ENCODE assay signal across 8 cellular contexts in the genomic region with DNA sequence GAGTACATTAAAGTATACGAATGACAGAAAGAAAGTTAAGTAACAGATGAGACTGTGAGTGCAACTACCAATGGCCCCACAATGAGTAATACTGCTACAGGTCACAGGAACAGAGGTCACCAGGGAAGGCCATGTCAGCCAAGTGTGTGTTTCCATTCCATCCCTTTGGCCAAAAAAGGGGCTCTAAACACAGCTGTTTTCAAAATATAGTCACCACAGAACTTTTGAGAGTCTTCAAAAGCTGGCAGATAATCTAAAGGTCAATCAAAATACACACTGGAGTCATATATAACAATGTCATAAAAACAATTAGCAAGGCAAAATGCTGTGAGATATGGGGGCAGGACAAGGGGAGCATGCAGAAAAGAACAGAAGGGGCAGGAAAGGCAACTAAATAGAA. TPM values are rescaled to one million over a fixed set of nuclear protein-coding genes. Genes with fewer than 3 reads are reported as not detected.
DNase-seq lines count a peak whose midpoint lies in the region; ATAC-seq and TF ChIP-seq lines count a peak whose summit lies in the region.

No MANE protein-coding gene starts in this region.

- 75% methylated on average over 1 of the region's 1 CpG for WGBS in suprapubic skin

- no peaks in the 10 kb centered on the region for H3K9me2 ChIP-seq in GM23338 (ENCODE audit: insufficient read depth)

- H3K79me2 ChIP-seq in GM23338 (replicated peaks; ENCODE audit: insufficient read depth) = peaks cover 86% of the 10 kb centered on the region

- H3K9me3 ChIP-seq in mucosa of descending colon (no peaks in the 10 kb centered on the region), suprapubic skin (no peaks in the 10 kb centered on the region), tibial artery (no peaks in the 10 kb centered on the region)

- intact Hi-C loops in mucosa of descending colon (cut with DNase I, micrococcal nuclease) (no loop called here), tibial artery (cut with DNase I; ENCODE audit: low total_unique reads) (no loop called here)

- no peak overlapping the region for H2AFZ ChIP-seq in GM23338

- no peak overlapping the region for H3K4me2 ChIP-seq in GM23338

- H4K20me1 ChIP-seq in GM23338 (replicated peaks; ENCODE audit: insufficient read depth) = peaks cover 16% of the 10 kb centered on the region

- H3K27me3 ChIP-seq in GM23338 (ENCODE audit: insufficient read depth) (no peaks in the 10 kb centered on the region), suprapubic skin (no peaks in the 10 kb centered on the region), tibial artery (no peaks in the 10 kb centered on the region)

- H3K4me3 ChIP-seq in GM23338 (no peak overlapping the region), mucosa of descending colon (no peak overlapping the region), suprapubic skin (no peak overlapping the region), tibial artery (no peak overlapping the region)

- peak overlapping the region; percentile 21; the same call in 1 of the 2 replicates for H3K27ac Mint-ChIP-seq in GM23338

- DNase-seq in GM23338 (ENCODE audit: low spot score) = no peak
- DNase-seq in M059J (ENCODE audit: low read depth) = peak; percentile 30
- no peak for DNase-seq in mucosa of descending colon
- no peak for DNase-seq in iPS-NIHi11 (ENCODE audit: low spot score)
- DNase-seq in suprapubic skin (ENCODE audit: low spot score in 2 of 2) = no peak
- DNase-seq in activated CD4-positive, CD25-positive, alpha-beta regulatory T cell (lab: John Stamatoyannopoulos, UW) = no peak
- DNase-seq in tibial artery = no peak

- H3F3A ChIP-seq in GM23338 (replicated peaks; ENCODE audit: low read depth) = no peaks in the 10 kb centered on the region

- ATAC-seq in GM18868 (IDR thresholded peaks at IDR 0.05; ENCODE audit: unreplicated experiment) = peak; percentile 58
- ATAC-seq in GM23338 = no peak
- peak; percentile 55 for ATAC-seq in mucosa of descending colon

- H3K9me3 Mint-ChIP-seq in GM23338 = no peaks in the 10 kb centered on the region

- no peak for TF ChIP-seq EP300 in suprapubic skin (IDR thresholded peaks at IDR 0.05)

- TF ChIP-seq CTCF in GM23338 (conservative IDR thresholded peaks at IDR 0.05; ENCODE audit: low read depth in 2 of 2) (no peak), mucosa of descending colon (IDR thresholded peaks at IDR 0.05) (no peak), suprapubic skin (IDR thresholded peaks at IDR 0.05) (no peak), tibial artery (IDR thresholded peaks at IDR 0.05) (no peak)

- no peak overlapping the region for H3K4me3 Mint-ChIP-seq in GM23338

- H3K4me1 ChIP-seq in GM23338 (ENCODE audit: insufficient read depth) (peaks cover 17% of the 10 kb centered on the region), mucosa of descending colon (ENCODE audit: low read depth) (peaks cover 17% of the 10 kb centered on the region), suprapubic skin (peaks cover 34% of the 10 kb centered on the region), tibial artery (peaks cover 0 to 79% (median 17%) of the 10 kb centered on the region in 4 donors)

- no peak for TF ChIP-seq POLR2A in suprapubic skin (IDR thresholded peaks at IDR 0.05)

- H3K36me3 Mint-ChIP-seq in GM23338 (ENCODE audit: low read depth) = peaks cover 1% of the 10 kb centered on the region; the same call in 2 of the 3 replicates

- H3K36me3 ChIP-seq in GM23338 (ENCODE audit: insufficient read depth) (0 out of 2 replicates have a peak, but pooled peaks cover 3% of the 10 kb centered on the region), mucosa of descending colon (ENCODE audit: low read depth) (no peaks in the 10 kb centered on the region), suprapubic skin (no peaks in the 10 kb centered on the region), tibial artery (no peaks in the 10 kb centered on the region)

- no peaks in the 10 kb centered on the region for H3K27me3 Mint-ChIP-seq in GM23338 (ENCODE audit: insufficient read depth, low read depth, poor library complexity)

- H3K27ac ChIP-seq in GM23338 (ENCODE audit: low read depth) = no peak overlapping the region
- no peak overlapping the region for H3K27ac ChIP-seq in suprapubic skin
- H3K27ac ChIP-seq in tibial artery = no peak overlapping the region

- peaks cover 35% of the 10 kb centered on the region for H3K4me1 Mint-ChIP-seq in GM23338

TF ChIP-seq in GM23338, 12 proteins besides CTCF, POLR2A, EP300 and RAD21:
- TF ChIP-seq ZNF331 (CRISPR knock-in tag; IDR thresholded peaks at IDR 0.05; ENCODE audit: low read depth) = no peak
- TF ChIP-seq, protein P1, sequence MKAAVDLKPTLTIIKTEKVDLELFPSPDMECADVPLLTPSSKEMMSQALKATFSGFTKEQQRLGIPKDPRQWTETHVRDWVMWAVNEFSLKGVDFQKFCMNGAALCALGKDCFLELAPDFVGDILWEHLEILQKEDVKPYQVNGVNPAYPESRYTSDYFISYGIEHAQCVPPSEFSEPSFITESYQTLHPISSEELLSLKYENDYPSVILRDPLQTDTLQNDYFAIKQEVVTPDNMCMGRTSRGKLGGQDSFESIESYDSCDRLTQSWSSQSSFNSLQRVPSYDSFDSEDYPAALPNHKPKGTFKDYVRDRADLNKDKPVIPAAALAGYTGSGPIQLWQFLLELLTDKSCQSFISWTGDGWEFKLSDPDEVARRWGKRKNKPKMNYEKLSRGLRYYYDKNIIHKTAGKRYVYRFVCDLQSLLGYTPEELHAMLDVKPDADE (IDR thresholded peaks at IDR 0.05) = no peak
- TF ChIP-seq STAT1 (IDR thresholded peaks at IDR 0.05; ENCODE audit: unreplicated experiment) = no peak
- no peak for TF ChIP-seq JUNB (IDR thresholded peaks at IDR 0.05; ENCODE audit: unreplicated experiment)
- TF ChIP-seq EZH2phosphoT487 (IDR thresholded peaks at IDR 0.05; ENCODE audit: unreplicated experiment) = no peak
- TF ChIP-seq CREB1 (CRISPR knock-in tag; IDR thresholded peaks at IDR 0.05; ENCODE audit: low read depth) = no peak
- TF ChIP-seq POLR2AphosphoS5 (IDR thresholded peaks at IDR 0.05; ENCODE audit: low read depth) = no peak
- TF ChIP-seq NANOG (IDR thresholded peaks at IDR 0.05; ENCODE audit: borderline replicate concordance) = no peak
- no peak for TF ChIP-seq ZNF114 (CRISPR knock-in tag; IDR thresholded peaks at IDR 0.05)
- no peak for TF ChIP-seq EZH2 (IDR thresholded peaks at IDR 0.05; ENCODE audit: low read depth, unreplicated experiment)

RNA-seq across cellular contexts. Expression of a gene that starts 10.2 kb away (rescaled TPM):
- 32.6 and 36.2 TPM in 2 replicates for total RNA-seq in GM23338 (2014; rRNA removed; shearing (Covaris generic))
- polyA plus RNA-seq in GM23338 (2016; fragmentation: Nextera tagmentation; extraction: Ambion mirVana) = 11.9 and 12.1 TPM in 2 replicates
- 17.1 and 22.8 TPM in 2 replicates for total RNA-seq in M059J (2014; rRNA removed; shearing (Covaris generic))
- 10 to 100 TPM; 35.5 to 51.1 (median 46.2) TPM for total RNA-seq in mucosa of descending colon
- 10 to 100 TPM; 27.7 to 84.0 (median 30.2) TPM for total RNA-seq in suprapubic skin
